ENCODE assay signal across 21 cellular contexts in genomic region chr2:120464448-120464931, GRCh38.
"Had no signal": no experiment of that assay in that cellular context is flagged by ENCODE, and none has a peak within 500 bp of the region (broad histone marks: within the 10 kb centered on the region; RNA-seq: fewer than 3 reads in every experiment).

No MANE protein-coding gene starts in this region.

- H3K27me3 ChIP-seq: adrenal gland had no signal

- H3K4me3 ChIP-seq: adrenal gland, esophagus squamous epithelium, tibial artery had no signal

- H3K27ac Mint-ChIP-seq: activated naive CD4-positive, alpha-beta T cell treated with anti-CD3 and anti-CD28 coated beads, Interleukin-2, amount 50 U/mL, for 72 hours; activated T-cell treated with anti-CD3 and anti-CD28 coated beads, Interleukin-2, amount 50 U/mL, for 72 hours; effector memory CD8-positive, alpha-beta T cell; nephron progenitor cell; progenitor cell of endocrine pancreas; T-helper 1 cell treated with Interleukin-12 subunit alpha and Interleukin-12 subunit beta and Interleukin-4 antibody, amounts not matched to agents 30 μg/mL and 1 μg/mL, for 36 hours had no signal

- DNase-seq: activated CD4-positive, alpha-beta T cell treated with anti-CD3 and anti-CD28 coated beads, Interleukin-2, amount 50 U/mL, for 1 hour; activated CD4-positive, CD25-positive, alpha-beta regulatory T cell treated with anti-CD3 and anti-CD28 coated beads, Interleukin-2, amount 50 U/mL, for 72 hours; activated CD8-positive, alpha-beta memory T cell treated with anti-CD3 and anti-CD28 coated beads, Interleukin-2, amount 50 U/mL, for 48 hours; activated effector memory CD4-positive, alpha-beta T cell treated with anti-CD3 and anti-CD28 coated beads, Interleukin-2, amount 50 U/mL, for 16 hours; activated T-cell treated with anti-CD3 and anti-CD28 coated beads, Interleukin-2, amount 50 U/mL, for 72 hours; adrenal gland; dermis blood vessel endothelial cell; effector memory CD8-positive, alpha-beta T cell; esophagus squamous epithelium; hippocampal formation; islet precursor cell; midbrain; nephron progenitor cell; nucleus accumbens; stimulated activated naive CD8-positive, alpha-beta T cell treated with anti-CD3 and anti-CD28 coated beads, Interleukin-15, Interleukin-2, amounts not matched to agents 100 U/mL and 50 U/mL, for 24 hours; substantia nigra; tibial artery had no signal

- H3K36me3 Mint-ChIP-seq: activated naive CD4-positive, alpha-beta T cell treated with anti-CD3 and anti-CD28 coated beads, Interleukin-2, amount 50 U/mL, for 72 hours had no signal

- H3K9me3 ChIP-seq: adrenal gland had no signal

- H3K9me3 Mint-ChIP-seq: activated naive CD4-positive, alpha-beta T cell treated with anti-CD3 and anti-CD28 coated beads, Interleukin-2, amount 50 U/mL, for 72 hours; effector memory CD8-positive, alpha-beta T cell; T-helper 1 cell treated with Interleukin-12 subunit alpha and Interleukin-12 subunit beta and Interleukin-4 antibody, amounts not matched to agents 30 μg/mL and 1 μg/mL, for 36 hours had no signal

- ATAC-seq: activated naive CD4-positive, alpha-beta T cell treated with anti-CD3 and anti-CD28 coated beads, Interleukin-2, amount 50 U/mL, for 72 hours; activated T-cell treated with anti-CD3 and anti-CD28 coated beads, Interleukin-2, amount 50 U/mL, for 72 hours; effector memory CD8-positive, alpha-beta T cell; stimulated activated naive CD8-positive, alpha-beta T cell treated with anti-CD3 and anti-CD28 coated beads, Interleukin-15, Interleukin-2, amounts not matched to agents 100 U/mL and 50 U/mL, for 24 hours had no signal

- H3K4me3 Mint-ChIP-seq: activated T-cell treated with anti-CD3 and anti-CD28 coated beads, Interleukin-2, amount 50 U/mL, for 72 hours; effector memory CD8-positive, alpha-beta T cell; nephron progenitor cell; T-helper 1 cell treated with Interleukin-12 subunit alpha and Interleukin-12 subunit beta and Interleukin-4 antibody, amounts not matched to agents 30 μg/mL and 1 μg/mL, for 36 hours had no signal

- H3K27ac ChIP-seq: adrenal gland, esophagus squamous epithelium, tibial artery, VCaP had no signal

- H3K36me3 ChIP-seq: adrenal gland, esophagus squamous epithelium, tibial artery had no signal
